ENCODE assay signal across 22 cellular contexts in genomic region chr7:140990193-140990962, GRCh38.
"Had no signal": no experiment of that assay in that cellular context is flagged by ENCODE, and none has a peak within 500 bp of the region (broad histone marks: within the 10 kb centered on the region; RNA-seq: fewer than 3 reads in every experiment).

No MANE protein-coding gene starts in this region.

- H3K9me3 Mint-ChIP-seq: activated naive CD4-positive, alpha-beta T cell treated with anti-CD3 and anti-CD28 coated beads for 36 hours; activated T-cell treated with anti-CD3 and anti-CD28 coated beads, Interleukin-2, amount 50 U/mL, for 72 hours; mesothelial cell of epicardium; naive thymus-derived CD8-positive, alpha-beta T cell; T-cell; T-helper 2 cell treated with Interferon-gamma antibody and Interleukin-4, amounts not matched to agents 5 μg/mL and 100 μg/mL, for 36 hours; type B pancreatic cell; WTC11 had no signal

- H3K27me3 ChIP-seq: cardiac muscle cell, foreskin keratinocyte, neural progenitor cell, testis had no signal

- ATAC-seq: activated CD4-positive, alpha-beta T cell treated with anti-CD3 and anti-CD28 coated beads for 36 hours; activated T-cell treated with anti-CD3 and anti-CD28 coated beads, Interleukin-2, amount 50 U/mL, for 72 hours; foreskin keratinocyte; naive thymus-derived CD8-positive, alpha-beta T cell; T-cell; WTC11 had no signal

- H3K27me3 Mint-ChIP-seq: activated CD4-positive, alpha-beta T cell treated with anti-CD3 and anti-CD28 coated beads for 36 hours; type B pancreatic cell had no signal

- H3K4me1 Mint-ChIP-seq: activated CD4-positive, alpha-beta T cell treated with anti-CD3 and anti-CD28 coated beads for 36 hours; mesothelial cell of epicardium; naive thymus-derived CD8-positive, alpha-beta T cell; neural progenitor cell; T-cell; WTC11 had no signal

- H3K9me3 ChIP-seq: left ventricle myocardium inferior, prostate gland, spleen, testis had no signal

- H3K27ac ChIP-seq: cardiac muscle cell, foreskin keratinocyte, left ventricle myocardium inferior, neural progenitor cell, prostate gland, spleen, testis had no signal

- H3K36me3 Mint-ChIP-seq: mesothelial cell of epicardium, neural progenitor cell, T-cell, type B pancreatic cell, WTC11 had no signal

- H3K4me3 Mint-ChIP-seq: activated CD4-positive, alpha-beta T cell treated with anti-CD3 and anti-CD28 coated beads for 36 hours; activated naive CD4-positive, alpha-beta T cell treated with anti-CD3 and anti-CD28 coated beads for 36 hours; activated T-cell treated with anti-CD3 and anti-CD28 coated beads, Interleukin-2, amount 50 U/mL, for 72 hours; mesothelial cell of epicardium; naive thymus-derived CD8-positive, alpha-beta T cell; neural progenitor cell; T-cell; T-helper 2 cell treated with Interferon-gamma antibody and Interleukin-4, amounts not matched to agents 5 μg/mL and 100 μg/mL, for 36 hours; type B pancreatic cell; WTC11 had no signal

- H3K27ac Mint-ChIP-seq: activated CD4-positive, alpha-beta T cell treated with anti-CD3 and anti-CD28 coated beads for 36 hours; activated naive CD4-positive, alpha-beta T cell treated with anti-CD3 and anti-CD28 coated beads for 36 hours; activated T-cell treated with anti-CD3 and anti-CD28 coated beads, Interleukin-2, amount 50 U/mL, for 72 hours; mesothelial cell of epicardium; naive thymus-derived CD8-positive, alpha-beta T cell; neural progenitor cell; T-cell; T-helper 2 cell treated with Interferon-gamma antibody and Interleukin-4, amounts not matched to agents 5 μg/mL and 100 μg/mL, for 36 hours; type B pancreatic cell; WTC11 had no signal

- DNase-seq: activated CD4-positive, alpha-beta T cell treated with anti-CD3 and anti-CD28 coated beads for 36 hours; activated CD4-positive, alpha-beta T cell treated with anti-CD3 and anti-CD28 coated beads, Interleukin-2, amount 50 U/mL, for 48 hours; activated effector memory CD4-positive, alpha-beta T cell treated with Interleukin-2 at 50 U/mL for 16 hours; activated naive CD4-positive, alpha-beta T cell treated with anti-CD3 and anti-CD28 coated beads for 36 hours; activated T-cell treated with anti-CD3 and anti-CD28 coated beads, Interleukin-2, amount 50 U/mL, for 72 hours; cortex of kidney; effector CD4-positive, alpha-beta T cell; foreskin keratinocyte; left ventricle myocardium inferior; naive thymus-derived CD8-positive, alpha-beta T cell; spleen; stimulated activated CD4-positive, alpha-beta T cell treated with anti-CD3 and anti-CD28 coated beads, Interleukin-4, amount 100 ng/mL, for 1 hour; stimulated activated naive CD4-positive, alpha-beta T cell; T-cell; testis had no signal
